2 cellular contexts compared by ENCODE assay signal in genomic region chr1:243288062-243288461, GRCh38.
TF ChIP-seq lines count a peak whose summit lies in the region.

No MANE protein-coding gene starts in this region.

TF ChIP-seq in IMR-90, 13 proteins besides CTCF, POLR2A, EP300 and RAD21:
- TF ChIP-seq NFE2L2 (IDR thresholded peaks at IDR 0.05; ENCODE audit: low read depth, low read length): no peak
- TF ChIP-seq BHLHE40 (IDR thresholded peaks at IDR 0.05; ENCODE audit: low read depth, low read length): no peak
- no peak for TF ChIP-seq RFX5 (IDR thresholded peaks at IDR 0.05; ENCODE audit: low read depth, low read length)
- TF ChIP-seq MAZ (IDR thresholded peaks at IDR 0.05; ENCODE audit: borderline replicate concordance, low read depth, low read length): no peak
- TF ChIP-seq CEBPB (IDR thresholded peaks at IDR 0.05; ENCODE audit: low read depth, low read length): no peak
- TF ChIP-seq SMC3 (IDR thresholded peaks at IDR 0.05; ENCODE audit: low read depth, low read length): no peak
- TF ChIP-seq ELK1 (IDR thresholded peaks at IDR 0.05; ENCODE audit: borderline replicate concordance, low read depth, low read length): no peak
- TF ChIP-seq CHD1 (IDR thresholded peaks at IDR 0.05; ENCODE audit: low read depth, low read length): no peak
- no peak for TF ChIP-seq RCOR1 (IDR thresholded peaks at IDR 0.05; ENCODE audit: insufficient replicate concordance, low read length)
- no peak for TF ChIP-seq MXI1 (IDR thresholded peaks at IDR 0.05; ENCODE audit: borderline replicate concordance, low read depth, low read length)
- TF ChIP-seq MAFK (IDR thresholded peaks at IDR 0.05; ENCODE audit: low read depth, low read length): no peak
- no peak for TF ChIP-seq FOS (IDR thresholded peaks at IDR 0.05; ENCODE audit: low read depth, low read length)
- TF ChIP-seq, protein P1, sequence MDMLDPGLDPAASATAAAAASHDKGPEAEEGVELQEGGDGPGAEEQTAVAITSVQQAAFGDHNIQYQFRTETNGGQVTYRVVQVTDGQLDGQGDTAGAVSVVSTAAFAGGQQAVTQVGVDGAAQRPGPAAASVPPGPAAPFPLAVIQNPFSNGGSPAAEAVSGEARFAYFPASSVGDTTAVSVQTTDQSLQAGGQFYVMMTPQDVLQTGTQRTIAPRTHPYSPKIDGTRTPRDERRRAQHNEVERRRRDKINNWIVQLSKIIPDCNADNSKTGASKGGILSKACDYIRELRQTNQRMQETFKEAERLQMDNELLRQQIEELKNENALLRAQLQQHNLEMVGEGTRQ (IDR thresholded peaks at IDR 0.05; ENCODE audit: low read depth, low read length): no peak

TF ChIP-seq in K562, 482 proteins besides CTCF, POLR2A, EP300 and RAD21:
- TF ChIP-seq ZNF121 (CRISPR knock-in tag; conservative IDR thresholded peaks at IDR 0.05) (peak; percentile 96), ZMIZ1 (IDR thresholded peaks at IDR 0.05; ENCODE audit: low read depth in 2 of 2, low read length in 2 of 2) (no peak)
